ENCODE assay signal across 8 cellular contexts in genomic region chr7:83547526-83547925, GRCh38.
A peak's percentile ranks its signal among the peaks of the same experiment; 100 is the strongest.
DNase-seq lines count a peak whose midpoint lies in the region; ATAC-seq and TF ChIP-seq lines count a peak whose summit lies in the region.

No MANE protein-coding gene starts in this region.

- no peak overlapping the region for H3K4me3 Mint-ChIP-seq in nephron

- no peak for ATAC-seq in GM21723 (IDR thresholded peaks at IDR 0.05; ENCODE audit: unreplicated experiment)

- no peak for TF ChIP-seq CTCF in nephron (IDR thresholded peaks at IDR 0.05; ENCODE audit: unreplicated experiment in 3 of 3)

- no peaks in the 10 kb centered on the region for H3K36me3 Mint-ChIP-seq in nephron (ENCODE audit: low read depth)

- no peaks in the 10 kb centered on the region for H3K4me1 ChIP-seq in HAP-1

- H3K4me1 Mint-ChIP-seq in nephron, result peaks cover 12% of the 10 kb centered on the region

- no peaks in the 10 kb centered on the region for H3K9me3 Mint-ChIP-seq in nephron

- no peaks in the 10 kb centered on the region for H3K9me3 ChIP-seq in HAP-1

- peak overlapping the region; percentile 58 to 92 (median 61) for H3K27ac Mint-ChIP-seq in nephron

- no peaks in the 10 kb centered on the region for H3K27me3 ChIP-seq in HAP-1 (ENCODE audit: low read depth)

- no peak overlapping the region for H3K4me3 ChIP-seq in HAP-1

- no peaks in the 10 kb centered on the region for H3K36me3 ChIP-seq in HAP-1 (replicated peaks)

- no peaks in the 10 kb centered on the region for H3K27me3 Mint-ChIP-seq in nephron (ENCODE audit: low read depth)

- DNase-seq in NCI-H2171 (lab: John Stamatoyannopoulos, UW) (peak; percentile 5), NCI-H2171 treated with DMSO at 0.1 percent for 48 hours (lab: John Stamatoyannopoulos, UW) (no peak), HT-29 (ENCODE audit: low spot score) (peak; percentile 99), SK-MEL-5 (ENCODE audit: low read depth, low spot score) (peak; percentile 47), GF-D8 (lab: John Stamatoyannopoulos, UW) (no peak), HAP-1 (ENCODE audit: low spot score in 2 of 2) (no peak)

- in situ Hi-C loops in SK-MEL-5 (cut with HindIII; ENCODE audit: low pct_unique_long_range_greater_than_20kb, low sequenced_read_pairs), result no loop called here
- in situ Hi-C loops in HAP-1 (cut with MboI; ENCODE audit: low sequenced_read_pairs), result no loop called here

Comparison
In these comparisons a context has a peak if more than half of its experiments do, and no peak if none do; other contexts are left out.
1. DNase-seq: peak in NCI-H2171 (single experiment), HT-29 (single experiment) and SK-MEL-5 (single experiment); none in NCI-H2171 treated with DMSO at 0.1 percent for 48 hours (single experiment), GF-D8 (single experiment) and HAP-1 (0 of 2).